8 cellular contexts compared by ENCODE assay signal in the genomic region with DNA sequence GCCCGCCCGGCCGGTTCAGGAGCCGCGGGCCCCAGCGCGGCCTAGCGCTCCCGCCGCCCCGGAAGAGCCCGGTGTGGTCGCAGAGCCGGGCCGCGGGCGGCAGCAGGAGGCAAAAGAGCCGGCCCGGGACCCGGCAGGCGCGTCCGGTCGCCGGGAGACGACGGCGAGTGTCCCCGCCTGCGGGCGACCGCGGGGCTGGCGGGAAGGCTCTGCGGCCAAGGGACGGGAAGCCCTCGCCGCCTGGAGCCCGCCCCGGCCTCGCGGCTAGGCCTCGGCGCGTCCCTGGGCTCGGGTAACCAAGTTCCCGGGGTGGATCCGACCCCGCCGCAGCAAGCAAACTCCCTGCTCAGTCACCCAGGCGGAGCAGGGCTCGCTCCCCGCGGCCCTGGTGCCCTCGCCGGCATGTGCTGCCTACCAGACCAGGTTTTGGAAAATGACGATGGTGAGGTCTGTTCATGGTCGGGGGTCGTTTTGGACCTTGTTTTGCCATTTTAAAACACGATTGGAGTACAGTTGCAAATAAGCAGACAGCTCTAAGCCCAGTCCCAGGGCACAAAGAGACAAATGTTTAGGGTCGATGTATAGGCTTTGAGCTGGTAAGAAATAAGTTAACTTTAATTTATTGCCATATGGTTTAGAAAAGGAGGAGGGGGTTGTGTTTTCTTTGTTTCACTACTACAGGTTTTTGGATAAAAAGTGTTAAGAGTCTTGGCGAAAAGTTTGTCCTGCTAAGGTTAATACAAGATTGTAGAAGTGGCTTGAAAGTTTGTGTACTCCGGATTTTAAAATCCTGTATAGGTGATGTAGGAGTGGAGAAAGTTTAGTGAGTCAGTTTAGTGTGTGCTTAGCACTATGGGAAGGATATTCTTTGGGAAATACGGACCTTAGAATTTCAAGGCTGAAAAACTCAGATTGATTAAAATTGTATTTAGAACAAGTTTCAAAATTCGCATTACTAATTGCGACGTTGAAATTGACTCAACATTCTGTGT. TPM values are rescaled to one million over a fixed set of nuclear protein-coding genes. Genes with fewer than 3 reads are reported as not detected.
DNase-seq lines count a peak whose midpoint lies in the region; ATAC-seq and TF ChIP-seq lines count a peak whose summit lies in the region.

No MANE protein-coding gene starts in this region.

- peaks cover 37% of the 10 kb centered on the region for H3K36me3 Mint-ChIP-seq in activated CD8-positive, alpha-beta T cell treated with anti-CD3 and anti-CD28 coated beads, Interleukin-2, amount 10 ng/mL, durations not matched to agents 7 days and 5 days (ENCODE audit: low read depth)
- peaks cover 31% of the 10 kb centered on the region for H3K36me3 Mint-ChIP-seq in effector memory CD8-positive, alpha-beta T cell (ENCODE audit: insufficient read depth)

- H3K4me1 ChIP-seq in HCT116 (ENCODE audit: control insufficient read depth in 1 of 2, insufficient read depth in 2 of 2, low read length in 2 of 2) (peaks cover 22 to 63% of the 10 kb centered on the region in 2 experiments), mononuclear cell (ENCODE audit: insufficient read depth, low read length) (peaks cover 57% of the 10 kb centered on the region)

- H3K4me3 Mint-ChIP-seq in activated CD8-positive, alpha-beta T cell treated with anti-CD3 and anti-CD28 coated beads, Interleukin-2, amount 10 ng/mL, durations not matched to agents 7 days and 5 days = peak overlapping the region; percentile 89
- H3K4me3 Mint-ChIP-seq in effector memory CD8-positive, alpha-beta T cell = peak overlapping the region; percentile 86 to 88

- peaks cover 12% of the 10 kb centered on the region; the same call in 1 of the 2 replicates for H4K20me1 ChIP-seq in HCT116 (ENCODE audit: insufficient read depth)

- BruUV-seq in HCT116 (replicated peaks; lab: Mats Ljungman, UMichigan) = no TSS peak

- peaks cover 43% of the 10 kb centered on the region for H3K4me1 Mint-ChIP-seq in activated CD8-positive, alpha-beta T cell treated with anti-CD3 and anti-CD28 coated beads, Interleukin-2, amount 10 ng/mL, durations not matched to agents 7 days and 5 days (ENCODE audit: low read depth)
- peaks cover 39 to 58% of the 10 kb centered on the region in 2 donors for H3K4me1 Mint-ChIP-seq in effector memory CD8-positive, alpha-beta T cell (ENCODE audit: low read depth in 2 of 2)

- no peak for TF ChIP-seq POLR2A in HCT116 (IDR thresholded peaks at IDR 0.05; ENCODE audit: borderline replicate concordance, extremely low read depth, insufficient read depth, insufficient read length)

- H3K36me3 ChIP-seq in HCT116 (ENCODE audit: control insufficient read depth in 1 of 2, insufficient read depth in 2 of 2, low read length in 2 of 2) = no peaks in the 10 kb centered on the region

- H3K4me3 ChIP-seq in GM12864 (ENCODE audit: low read depth, low read length) (peak overlapping the region; percentile 97), HCT116 (replicated peaks in 1 of 2; ENCODE audit: low read depth in 1 of 2, low read length in 2 of 2) (peak overlapping the region; percentile 68 to 90), mononuclear cell (ENCODE audit: low read length) (peak overlapping the region; percentile 65)

- DNase-seq in GM12864 (ENCODE audit: low read depth) = no peak
- no peak for DNase-seq in HCT116 (ENCODE audit: low read depth, low spot score)
- DNase-seq in MV-4-11 (lab: John Stamatoyannopoulos, UW) = peak; percentile 26
- DNase-seq in activated CD8-positive, alpha-beta T cell treated with anti-CD3 and anti-CD28 coated beads, Interleukin-2, amount 10 ng/mL, durations not matched to agents 7 days and 5 days = peak; percentile 76
- DNase-seq in effector memory CD8-positive, alpha-beta T cell = peak; percentile 60 to 73 (median 71)
- DNase-seq in stimulated activated CD8-positive, alpha-beta memory T cell treated with anti-CD3 and anti-CD28 coated beads, Interleukin-2, amount 100 ng/mL, for 48 hours (ENCODE audit: low read depth in 2 of 2) = peak; percentile 37 to 49
- no peak for DNase-seq in middle frontal gyrus (ENCODE audit: extremely low spot score, low spot score)

- H3K4me2 ChIP-seq in HCT116 (ENCODE audit: low read length) = peak overlapping the region; percentile 73

- H3K27me3 ChIP-seq in HCT116 (ENCODE audit: insufficient read depth, low read length) = no peaks in the 10 kb centered on the region
- H3K27me3 ChIP-seq in mononuclear cell (ENCODE audit: insufficient read depth, low read length) = no peaks in the 10 kb centered on the region

- intact Hi-C loops in HCT116 (cut with micrococcal nuclease) = loop anchor here (5.0 kb wide), 1 partner anchor 40 kb away; no protein-coding TSS in a partner anchor

- RAD21 ChIA-PET in HCT116 (lab: Charles Lee; ENCODE audit: low non-redundant PET in 1 of 2, low total read pairs in 2 of 2, uncharacterized antibody in 2 of 2, unreplicated experiment in 2 of 2) = no interaction called here

- H3K9me2 ChIP-seq in HCT116 (ENCODE audit: insufficient read depth) = no peaks in the 10 kb centered on the region

- CTCF ChIA-PET in HCT116 (lab: Charles Lee) = interaction anchor here (1.1 kb wide), 2 partner anchors 26 to 46 kb away, joined by 3 read pairs; no protein-coding TSS in a partner anchor
- CTCF ChIA-PET in activated CD8-positive, alpha-beta T cell treated with anti-CD3 and anti-CD28 coated beads, Interleukin-2, amount 10 ng/mL, durations not matched to agents 7 days and 5 days (lab: Charles Lee) = interaction anchor here (0.9 to 5.8 kb wide), 4 partner anchors 25 to 46 kb away, joined by 4 to 52 read pairs (median 16); no protein-coding TSS in a partner anchor

- no peak for TF ChIP-seq RAD21 in HCT116 (IDR thresholded peaks at IDR 0.05; ENCODE audit: low read depth)

- H3K27ac ChIP-seq in HCT116 (ENCODE audit: low read depth, low read length) = peak overlapping the region; percentile 91

- no peak overlapping the region for H2AFZ ChIP-seq in HCT116 (ENCODE audit: low read depth, low read length, poor library complexity, severe bottlenecking)

- no peaks in the 10 kb centered on the region for H3K27me3 Mint-ChIP-seq in activated CD8-positive, alpha-beta T cell treated with anti-CD3 and anti-CD28 coated beads, Interleukin-2, amount 10 ng/mL, durations not matched to agents 7 days and 5 days (ENCODE audit: low read depth)
- H3K27me3 Mint-ChIP-seq in effector memory CD8-positive, alpha-beta T cell = no peaks in the 10 kb centered on the region

- POLR2A ChIA-PET in HCT116 (lab: Charles Lee) = interaction anchor here (0.6 to 0.9 kb wide), 2 partner anchors 47 to 325 kb away, joined by 3 to 5 read pairs; no protein-coding TSS in a partner anchor
- POLR2A ChIA-PET in activated CD8-positive, alpha-beta T cell treated with anti-CD3 and anti-CD28 coated beads, Interleukin-2, amount 10 ng/mL, durations not matched to agents 7 days and 5 days (lab: Charles Lee) = interaction anchor here (0.5 to 6.8 kb wide), 11 partner anchors 13 to 126 kb away, joined by 3 to 118 read pairs (median 3); partner anchors contain the start of gene TMSB10

- H3K9ac ChIP-seq in HCT116 (ENCODE audit: low read length) = peak overlapping the region; percentile 98

- TF ChIP-seq CTCF in GM12864 (IDR thresholded peaks at IDR 0.05; ENCODE audit: low read depth, low read length, missing control alignments) = no peak
- no peak for TF ChIP-seq CTCF in HCT116 (IDR thresholded peaks at IDR 0.05 in 2 of 3, conservative IDR thresholded peaks at IDR 0.05 in 1 of 3; ENCODE audit: borderline replicate concordance in 1 of 3, insufficient read depth in 1 of 3, low read depth in 2 of 3, low read length in 2 of 3)

- peak; percentile 5 for ATAC-seq in HCT116
- peak; percentile 41 for ATAC-seq in activated CD8-positive, alpha-beta T cell treated with anti-CD3 and anti-CD28 coated beads, Interleukin-2, amount 10 ng/mL, durations not matched to agents 7 days and 5 days
- ATAC-seq in effector memory CD8-positive, alpha-beta T cell (replicated peaks) = peak; percentile 49

- peaks cover 87% of the 10 kb centered on the region for H3K79me2 ChIP-seq in HCT116 (ENCODE audit: insufficient read depth, low read length)

- H3K9me3 Mint-ChIP-seq in activated CD8-positive, alpha-beta T cell treated with anti-CD3 and anti-CD28 coated beads, Interleukin-2, amount 10 ng/mL, durations not matched to agents 7 days and 5 days (ENCODE audit: insufficient read depth) = no peaks in the 10 kb centered on the region
- no peaks in the 10 kb centered on the region for H3K9me3 Mint-ChIP-seq in effector memory CD8-positive, alpha-beta T cell

- H3K9me3 ChIP-seq in HCT116 (ENCODE audit: control insufficient read depth in 1 of 2, insufficient read depth in 1 of 2, low read depth in 1 of 2, low read length in 2 of 2) (no peaks in the 10 kb centered on the region), mononuclear cell (ENCODE audit: low read depth, low read length) (no peaks in the 10 kb centered on the region)

- peak overlapping the region; percentile 80 for H3K27ac Mint-ChIP-seq in activated CD8-positive, alpha-beta T cell treated with anti-CD3 and anti-CD28 coated beads, Interleukin-2, amount 10 ng/mL, durations not matched to agents 7 days and 5 days
- H3K27ac Mint-ChIP-seq in effector memory CD8-positive, alpha-beta T cell = peak overlapping the region; percentile 91 to 96

TF ChIP-seq in HCT116, 20 proteins besides CTCF, POLR2A, EP300 and RAD21:
- TF ChIP-seq FOSL1 (IDR thresholded peaks at IDR 0.05; ENCODE audit: low read depth) = no peak
- TF ChIP-seq SIN3A (IDR thresholded peaks at IDR 0.05; ENCODE audit: low read depth) = 0 out of 2 replicates have a peak, but pooled peaks have one; percentile 13
- TF ChIP-seq ZFX (IDR thresholded peaks at IDR 0.05) = peak; percentile 99
TF ChIP-seq in HCT116: peak in this region for 2.

RNA-seq across cellular contexts. Expression of gene KCMF1, which starts 1.1 kb away (rescaled TPM):
- total RNA-seq in HCT116 (2021; ENCODE audit: unreplicated experiment) (119 TPM), mononuclear cell (78.8 TPM)
- polyA plus RNA-seq in HCT116 (2012) = 127 and 128 TPM in 2 replicates
- total RNA-seq in activated CD8-positive, alpha-beta T cell treated with anti-CD3 and anti-CD28 coated beads, Interleukin-2, amount 10 ng/mL, durations not matched to agents 7 days and 5 days = 10 to 100 TPM; 88.9 to 92.5 TPM

Comparison
In these comparisons a context has a peak if more than half of its experiments do, and no peak if none do; other contexts are left out.
1. DNase-seq: peak in MV-4-11 (single experiment), activated CD8-positive, alpha-beta T cell treated with anti-CD3 and anti-CD28 coated beads, Interleukin-2, amount 10 ng/mL, durations not matched to agents 7 days and 5 days (single experiment), effector memory CD8-positive, alpha-beta T cell (3 of 3) and stimulated activated CD8-positive, alpha-beta memory T cell treated with anti-CD3 and anti-CD28 coated beads, Interleukin-2, amount 100 ng/mL, for 48 hours (2 of 2); none in GM12864 (single experiment), HCT116 (single experiment) and middle frontal gyrus (single experiment).
2. Peak in every context shown above with its lines, with median percentiles within 50 percentile points of each other: H3K4me3 ChIP-seq and ATAC-seq.